In the genomic region with DNA sequence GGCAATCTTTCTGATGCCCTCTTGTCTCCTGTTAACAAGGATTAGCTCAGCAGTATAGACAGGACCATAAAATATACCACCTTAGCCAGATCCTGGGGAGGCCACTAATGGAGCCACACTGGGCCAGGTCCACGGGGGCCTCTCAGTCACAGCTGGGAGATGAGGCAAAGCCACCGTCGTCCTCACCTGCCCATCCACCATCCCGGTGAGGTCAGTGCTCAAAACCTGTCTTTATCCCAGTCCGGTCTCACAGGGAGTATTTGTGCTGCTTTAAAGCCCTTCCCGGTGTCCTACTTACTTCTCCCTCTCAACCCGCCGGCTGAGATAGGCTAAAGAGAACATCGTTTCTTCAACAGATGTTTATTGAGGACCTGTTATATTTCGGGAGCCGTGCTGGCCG, we compare ENCODE assay signal across 13 cellular contexts.
DNase-seq lines count a peak whose midpoint lies in the region; ATAC-seq and TF ChIP-seq lines count a peak whose summit lies in the region.
"Had no signal": no experiment of that assay in that cellular context is flagged by ENCODE, and none has a peak within 500 bp of the region (broad histone marks: within the 10 kb centered on the region; RNA-seq: fewer than 3 reads in every experiment).

No MANE protein-coding gene starts in this region.

- H3K36me3 Mint-ChIP-seq in progenitor cell of endocrine pancreas (ENCODE audit: insufficient read depth) = no peaks in the 10 kb centered on the region
- H3K36me3 Mint-ChIP-seq: CD8-positive, alpha-beta memory T cell had no signal

- peaks cover 44% of the 10 kb centered on the region for H3K27me3 Mint-ChIP-seq in progenitor cell of endocrine pancreas

- peaks cover 10% of the 10 kb centered on the region for H3K27me3 ChIP-seq in ectodermal cell (ENCODE audit: control insufficient read depth, insufficient read depth, low read length, poor library complexity, severe bottlenecking)

- H3K27ac ChIP-seq in ectodermal cell (ENCODE audit: insufficient read depth, low read depth, low read length, poor library complexity, severe bottlenecking) = peak overlapping the region; percentile 52
- H3K27ac ChIP-seq: 22Rv1, BLaER1, GM23248 had no signal

- no peak overlapping the region for H3K4me3 ChIP-seq in ectodermal cell (ENCODE audit: insufficient read depth, low read depth, low read length)
- H3K4me3 ChIP-seq: BLaER1, GM23248 had no signal

- H3K36me3 ChIP-seq in ectodermal cell (ENCODE audit: control insufficient read depth, insufficient read depth, low read length) = no peaks in the 10 kb centered on the region
- H3K36me3 ChIP-seq: BLaER1 had no signal

- 55% methylated on average over 12 of the region's 12 CpGs for WGBS in ectodermal cell, 2 experiments

- H3K4me1 ChIP-seq in ectodermal cell (ENCODE audit: control insufficient read depth, insufficient read depth, low read length) = peaks cover 26% of the 10 kb centered on the region

- no peaks in the 10 kb centered on the region for H3K9me3 ChIP-seq in ectodermal cell (ENCODE audit: control insufficient read depth, low read length)
- H3K9me3 ChIP-seq: BLaER1 had no signal

- DNase-seq in NCI-H524 (lab: John Stamatoyannopoulos, UW) (peak; percentile 30 to 36), NCI-H524 treated with DMSO at 0.1 percent for 48 hours (lab: John Stamatoyannopoulos, UW) (no peak), progenitor cell of endocrine pancreas (ENCODE audit: low spot score, unreplicated experiment) (no peak), DMS153 (lab: John Stamatoyannopoulos, UW) (no peak), NCI-H774 (lab: John Stamatoyannopoulos, UW) (no peak)
- DNase-seq: AML-193, GM23248 had no signal

- H3K27ac Mint-ChIP-seq in progenitor cell of endocrine pancreas = peak overlapping the region; percentile 60
- H3K27ac Mint-ChIP-seq: CD8-positive, alpha-beta memory T cell had no signal

- ATAC-seq in GM21723 (IDR thresholded peaks at IDR 0.05; ENCODE audit: unreplicated experiment) = no peak
- ATAC-seq: HCT116 had no signal

- TF ChIP-seq CTCF in progenitor cell of endocrine pancreas (IDR thresholded peaks at IDR 0.05; ENCODE audit: unreplicated experiment) = no peak

- no peak overlapping the region for H3K4me3 Mint-ChIP-seq in progenitor cell of endocrine pancreas (ENCODE audit: low read depth)

- H3K4me1 Mint-ChIP-seq in progenitor cell of endocrine pancreas (ENCODE audit: low read depth) = peaks cover 4% of the 10 kb centered on the region

- H3K9me3 Mint-ChIP-seq in progenitor cell of endocrine pancreas (ENCODE audit: low read depth) = no peaks in the 10 kb centered on the region
- H3K9me3 Mint-ChIP-seq: CD8-positive, alpha-beta memory T cell had no signal

Comparison
In these comparisons a context has a peak if more than half of its experiments do, and no peak if none do; other contexts are left out.
1. DNase-seq: peak in NCI-H524 (2 of 2); none in NCI-H524 treated with DMSO at 0.1 percent for 48 hours (single experiment), progenitor cell of endocrine pancreas (single experiment), DMS153 (single experiment) and NCI-H774 (single experiment).